In genomic region chr17:60391419-60392041, GRCh38 we compare ENCODE assay signal across 8 cellular contexts. TPM values are rescaled to one million over a fixed set of nuclear protein-coding genes. Genes with fewer than 3 reads are reported as not detected.
DNase-seq lines count a peak whose midpoint lies in the region; ATAC-seq and TF ChIP-seq lines count a peak whose summit lies in the region.

No MANE protein-coding gene starts in this region.

- H3K27me3 ChIP-seq in esophagus muscularis mucosa = no peaks in the 10 kb centered on the region

- CTCF ChIA-PET in activated naive CD4-positive, alpha-beta T cell treated with anti-CD3 and anti-CD28 coated beads for 36 hours (lab: Charles Lee) = interaction anchor here (0.8 kb wide), 1 partner anchor 20 kb away, joined by 3 read pairs; no protein-coding TSS in a partner anchor

- H3K9me3 ChIP-seq in SK-N-MC (ENCODE audit: low read depth, low read length) (no peaks in the 10 kb centered on the region), esophagus muscularis mucosa (no peaks in the 10 kb centered on the region)

- TF ChIP-seq EP300 in esophagus muscularis mucosa (IDR thresholded peaks at IDR 0.05) = no peak

- ATAC-seq in HG02981 (IDR thresholded peaks at IDR 0.05; ENCODE audit: unreplicated experiment) = peak; percentile 9

- peak overlapping the region; percentile 89 for H3K4me3 Mint-ChIP-seq in activated naive CD4-positive, alpha-beta T cell treated with anti-CD3 and anti-CD28 coated beads for 36 hours
- H3K4me3 Mint-ChIP-seq in neural crest cell = peak overlapping the region; percentile 96

- H3K36me3 ChIP-seq in SK-N-MC (ENCODE audit: insufficient read depth, low read length) (no peaks in the 10 kb centered on the region), esophagus muscularis mucosa (no peaks in the 10 kb centered on the region)

- DNase-seq in activated naive CD4-positive, alpha-beta T cell treated with anti-CD3 and anti-CD28 coated beads for 36 hours = no peak
- no peak for DNase-seq in activated naive CD4-positive, alpha-beta T cell (lab: John Stamatoyannopoulos, UW)
- DNase-seq in SK-N-MC (ENCODE audit: low read depth, low spot score) (no peak), esophagus muscularis mucosa (ENCODE audit: extremely low spot score) (no peak), neural crest cell (ENCODE audit: low read depth, low spot score) (peak; percentile 68), middle frontal gyrus (ENCODE audit: extremely low spot score, low spot score) (no peak)
- no peak for DNase-seq in activated CD4-positive, CD25-positive, alpha-beta regulatory T cell (lab: John Stamatoyannopoulos, UW)

- H3K4me1 ChIP-seq in esophagus muscularis mucosa = peaks cover 30 to 56% (median 53%) of the 10 kb centered on the region in 4 donors

- H3K27me3 Mint-ChIP-seq in activated naive CD4-positive, alpha-beta T cell treated with anti-CD3 and anti-CD28 coated beads for 36 hours (ENCODE audit: low read depth) = no peaks in the 10 kb centered on the region
- no peaks in the 10 kb centered on the region for H3K27me3 Mint-ChIP-seq in neural crest cell (ENCODE audit: low read depth)

- peak overlapping the region; percentile 73 for H3K27ac Mint-ChIP-seq in activated naive CD4-positive, alpha-beta T cell treated with anti-CD3 and anti-CD28 coated beads for 36 hours
- peak overlapping the region; percentile 76 for H3K27ac Mint-ChIP-seq in neural crest cell (ENCODE audit: unreplicated experiment)

- H3K4me3 ChIP-seq in SK-N-MC (peak overlapping the region; percentile 96), esophagus muscularis mucosa (peak overlapping the region; percentile 89 to 96 (median 94))

- peak overlapping the region; percentile 86 for H3K9ac ChIP-seq in SK-N-MC (ENCODE audit: insufficient read length)

- no peak for TF ChIP-seq POLR2A in esophagus muscularis mucosa (IDR thresholded peaks at IDR 0.05; ENCODE audit: low read depth)

- TF ChIP-seq CTCF in esophagus muscularis mucosa (IDR thresholded peaks at IDR 0.05) (no peak), neural crest cell (conservative IDR thresholded peaks at IDR 0.05) (no peak)

- no peaks in the 10 kb centered on the region for H3K9me3 Mint-ChIP-seq in activated naive CD4-positive, alpha-beta T cell treated with anti-CD3 and anti-CD28 coated beads for 36 hours
- no peaks in the 10 kb centered on the region for H3K9me3 Mint-ChIP-seq in neural crest cell

- WGBS in esophagus muscularis mucosa = 2% methylated on average over 31 of the region's 39 CpGs

- H3K36me3 Mint-ChIP-seq in activated naive CD4-positive, alpha-beta T cell treated with anti-CD3 and anti-CD28 coated beads for 36 hours (ENCODE audit: low read depth) = no peaks in the 10 kb centered on the region
- no peaks in the 10 kb centered on the region for H3K36me3 Mint-ChIP-seq in neural crest cell (ENCODE audit: low read depth)

- H3K27ac ChIP-seq in SK-N-MC = peak overlapping the region; percentile 91
- H3K27ac ChIP-seq in esophagus muscularis mucosa (replicated peaks in 1 of 4) = peak overlapping the region; percentile 94 to 99 (median 96)

- intact Hi-C loops in activated naive CD4-positive, alpha-beta T cell treated with anti-CD3 and anti-CD28 coated beads for 36 hours (cut with micrococcal nuclease) = loop anchor here (1.0 to 10.0 kb wide), 11 partner anchors 36 to 1236 kb away; partner anchors contain the start of genes BCAS3, HEATR6, PPM1D and PRR11
- intact Hi-C loops in esophagus muscularis mucosa (cut with DNase I) = no loop called here

- peaks cover 48% of the 10 kb centered on the region for H3K4me1 Mint-ChIP-seq in activated naive CD4-positive, alpha-beta T cell treated with anti-CD3 and anti-CD28 coated beads for 36 hours (ENCODE audit: low read depth)
- peaks cover 42% of the 10 kb centered on the region for H3K4me1 Mint-ChIP-seq in neural crest cell

RNA-seq across cellular contexts. Expression of gene USP32, which starts 0.4 kb away (rescaled TPM):
- total RNA-seq in activated naive CD4-positive, alpha-beta T cell treated with anti-CD3 and anti-CD28 coated beads for 36 hours = 10 to 100 TPM; 27.6 to 28.9 TPM
- total RNA-seq in esophagus muscularis mucosa (10 to 100 TPM; 42.3 to 65.8 (median 47.9) TPM), neural crest cell (38.9 and 40.8 TPM in 2 replicates)

RNA-seq across cellular contexts. Expression of gene CHCT1, which starts 30.8 kb away (rescaled TPM):
- total RNA-seq in activated naive CD4-positive, alpha-beta T cell treated with anti-CD3 and anti-CD28 coated beads for 36 hours = under 1 TPM; 0.25 to 0.43 TPM
- not detected for total RNA-seq in esophagus muscularis mucosa
- not detected in 2 replicates for total RNA-seq in neural crest cell
